Comparison of ENCODE assay signal across 8 cellular contexts in the genomic region with DNA sequence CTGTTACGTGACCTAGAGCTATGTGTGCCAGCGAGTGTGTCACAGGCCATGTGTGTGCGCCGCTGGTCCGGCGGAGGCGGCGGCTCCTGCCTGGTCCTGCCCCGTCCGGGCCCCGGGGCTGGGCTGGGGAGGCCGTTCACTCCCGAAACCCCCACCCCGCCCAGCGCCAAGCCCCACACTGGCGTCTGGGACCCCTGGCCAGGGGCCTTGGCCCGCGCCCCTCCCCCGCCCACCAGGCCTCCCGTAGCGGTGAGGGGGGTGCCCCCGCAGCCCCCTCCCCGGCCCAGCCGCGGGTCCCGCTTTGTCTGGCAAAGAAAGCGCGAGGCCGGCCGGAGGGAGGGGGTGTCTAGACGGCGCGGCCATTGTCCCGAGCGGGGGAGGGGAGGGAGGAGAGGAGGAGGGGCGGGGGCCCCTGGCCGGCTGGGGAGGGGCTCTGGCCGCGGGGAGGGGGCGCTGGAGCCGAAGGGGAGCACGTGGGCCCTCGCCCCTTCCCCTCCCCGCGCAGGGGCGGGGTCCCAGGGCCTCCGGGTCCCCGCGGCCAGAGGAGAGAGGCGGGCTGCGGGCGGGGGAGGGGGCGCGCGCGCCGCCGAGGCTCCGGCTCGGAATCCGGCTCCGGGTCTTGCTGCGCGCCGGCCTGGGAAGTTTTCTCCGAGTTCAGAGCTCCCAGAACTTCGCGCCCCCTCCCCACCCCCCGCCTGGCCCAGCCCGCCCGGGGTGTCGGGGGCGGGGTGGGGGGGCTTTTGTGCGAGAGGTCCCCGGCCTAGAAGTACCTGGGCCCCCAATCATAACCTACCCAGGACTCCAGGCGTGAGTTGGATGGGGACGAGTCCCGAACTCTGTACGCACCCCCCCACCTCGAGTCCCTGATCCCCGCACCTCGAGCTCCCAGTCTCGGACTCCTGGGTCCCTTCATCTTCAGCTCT. TPM values are rescaled to one million over a fixed set of nuclear protein-coding genes. Genes with fewer than 3 reads are reported as not detected.
DNase-seq lines count a peak whose midpoint lies in the region; ATAC-seq and TF ChIP-seq lines count a peak whose summit lies in the region.

No MANE protein-coding gene starts in this region.

- DNase-seq in D341Med (ENCODE audit: low spot score) (peak; percentile 74), RWPE1 (ENCODE audit: low spot score) (no peak), fibroblast of the aortic adventitia (ENCODE audit: low read depth) (no peak), psoas muscle (no peak), HT-29 (ENCODE audit: low spot score) (no peak), T1000 (lab: John Stamatoyannopoulos, UW) (no peak), mucosa of gallbladder (ENCODE audit: low spot score) (no peak)

- H3K27me3 ChIP-seq in psoas muscle (ENCODE audit: insufficient read depth in 3 of 3, low read length in 2 of 3) = peaks cover 0 to 73% (median 9%) of the 10 kb centered on the region in 3 donors

- H3K27ac ChIP-seq in RWPE1 (peak overlapping the region; percentile 92), psoas muscle (peak overlapping the region; percentile 68)

- TF ChIP-seq CTCF in RWPE1 (conservative IDR thresholded peaks at IDR 0.05; ENCODE audit: low read depth) (no peak), fibroblast of the aortic adventitia (IDR thresholded peaks at IDR 0.05; ENCODE audit: insufficient read depth, low read length) (no peak), psoas muscle (IDR thresholded peaks at IDR 0.05) (no peak)

- WGBS in psoas muscle, 3 donors = 4 to 8% (median 8%) methylated on average over 18 to 79 of the region's 83 CpGs

- CTCF ChIA-PET in RWPE1 (lab: Yijun Ruan, JAX) = interaction anchor here (0.6 kb wide), 1 partner anchor 194 kb away, joined by 3 read pairs; no protein-coding TSS in a partner anchor

- intact Hi-C loops in psoas muscle (cut with DNase I) = no loop called here

- no peaks in the 10 kb centered on the region for H3K9me3 ChIP-seq in psoas muscle

- H3K36me3 ChIP-seq in psoas muscle (ENCODE audit: insufficient read depth in 1 of 2, low read depth in 1 of 2) = no peaks in the 10 kb centered on the region

- ATAC-seq in psoas muscle (peak in 1 of 4 donors; percentile 13), HG02763 (IDR thresholded peaks at IDR 0.05; ENCODE audit: unreplicated experiment) (no peak)

- H3K4me1 ChIP-seq in psoas muscle = peaks cover 7% of the 10 kb centered on the region

- H3K4me3 ChIP-seq in fibroblast of the aortic adventitia (ENCODE audit: low read depth, low read length) = peak overlapping the region; percentile 79
- peak overlapping the region; percentile 59 for H3K4me3 ChIP-seq in psoas muscle

- POLR2A ChIA-PET in RWPE1 (lab: Yijun Ruan, JAX; ENCODE audit: low non-redundant PET) = no interaction called here

RNA-seq across cellular contexts. Expression of a gene that starts 0.9 kb away (rescaled TPM):
- total RNA-seq in fibroblast of the aortic adventitia (ENCODE audit: low replicate concordance) (39.4 and 44.4 TPM in 2 replicates), psoas muscle (10 to 100 TPM; 29.4 to 80.8 (median 34.0) TPM), mucosa of gallbladder (32.4 TPM)
- polyA plus RNA-seq in psoas muscle = 10 to 100 TPM in 1 of 3 donors, 1 to 10 TPM in 2; 8.2 to 11.6 (median 8.8) TPM
- 0.46 and 0.63 TPM in 2 replicates for total RNA-seq in HT-29 (2014; rRNA removed; shearing (Covaris generic))

RNA-seq across cellular contexts. Expression of a gene that starts 32.3 kb away (rescaled TPM):
- total RNA-seq in fibroblast of the aortic adventitia (ENCODE audit: low replicate concordance) (0.09 TPM in 1 of 2 replicates, not detected in the other), psoas muscle (under 1 TPM in 2 of 4 donors, not detected in 2; 0.19 to 0.20 TPM), mucosa of gallbladder (2.0 TPM)
- polyA plus RNA-seq in psoas muscle = under 1 TPM; 0.05 to 0.20 (median 0.08) TPM
- 0.26 TPM in 1 of 2 replicates, not detected in the other for total RNA-seq in HT-29 (2014; rRNA removed; shearing (Covaris generic))

Comparison
In these comparisons a context has a peak if more than half of its experiments do, and no peak if none do; other contexts are left out.
1. RNA of a gene that starts 0.9 kb away (total RNA-seq): 39.4 to 44.4 TPM in fibroblast of the aortic adventitia, 29.4 to 80.8 TPM in psoas muscle and 32.4 TPM in mucosa of gallbladder (single experiment); 0.46 to 0.63 TPM in HT-29; every median in the first group is over 10 times any median in the second.